1 cellular context compared by ENCODE assay signal in genomic region chr16:30893744-30894539, GRCh38.
TF ChIP-seq lines count a peak whose summit lies in the region.

BCL7C (minus strand) TSS chr16:30894077; CDS start chr16:30893944, 133 bp downstream.

TF ChIP-seq in HepG2, 621 proteins besides CTCF, POLR2A, EP300 and RAD21 (continued from another document and continues in another):
- peak; percentile 79 for TF ChIP-seq CBX1 (IDR thresholded peaks at IDR 0.05; ENCODE audit: low read depth)
- TF ChIP-seq, protein P1, sequence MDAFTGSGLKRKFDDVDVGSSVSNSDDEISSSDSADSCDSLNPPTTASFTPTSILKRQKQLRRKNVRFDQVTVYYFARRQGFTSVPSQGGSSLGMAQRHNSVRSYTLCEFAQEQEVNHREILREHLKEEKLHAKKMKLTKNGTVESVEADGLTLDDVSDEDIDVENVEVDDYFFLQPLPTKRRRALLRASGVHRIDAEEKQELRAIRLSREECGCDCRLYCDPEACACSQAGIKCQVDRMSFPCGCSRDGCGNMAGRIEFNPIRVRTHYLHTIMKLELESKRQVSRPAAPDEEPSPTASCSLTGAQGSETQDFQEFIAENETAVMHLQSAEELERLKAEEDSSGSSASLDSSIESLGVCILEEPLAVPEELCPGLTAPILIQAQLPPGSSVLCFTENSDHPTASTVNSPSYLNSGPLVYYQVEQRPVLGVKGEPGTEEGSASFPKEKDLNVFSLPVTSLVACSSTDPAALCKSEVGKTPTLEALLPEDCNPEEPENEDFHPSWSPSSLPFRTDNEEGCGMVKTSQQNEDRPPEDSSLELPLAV (CRISPR knock-in tag; conservative IDR thresholded peaks at IDR 0.05; ENCODE audit: low read depth), result no peak; the same call in 1 of the 2 replicates
- TF ChIP-seq MAFG (CRISPR knock-in tag; IDR thresholded peaks at IDR 0.05), result no peak
- TF ChIP-seq HOXA7 (CRISPR knock-in tag; IDR thresholded peaks at IDR 0.05), result no peak
- TF ChIP-seq RBFOX2 (IDR thresholded peaks at IDR 0.05; ENCODE audit: low read depth, low read length), result peak; percentile 76
- TF ChIP-seq ZFP36L1 (CRISPR knock-in tag; IDR thresholded peaks at IDR 0.05), result 0 out of 2 replicates have a peak, but pooled peaks have one; percentile 85
- TF ChIP-seq EZH2 (conservative IDR thresholded peaks at IDR 0.05; ENCODE audit: low read depth, low read length), result no peak
- peak; percentile 71; the same call in 1 of the 2 replicates for TF ChIP-seq KMT2B (CRISPR knock-in tag; IDR thresholded peaks at IDR 0.05)
- no peak; the same call in none of the 2 replicates for TF ChIP-seq ZNF782 (CRISPR knock-in tag; IDR thresholded peaks at IDR 0.05; ENCODE audit: borderline replicate concordance)
- TF ChIP-seq ZNF672 (CRISPR knock-in tag; IDR thresholded peaks at IDR 0.05), result peak; percentile 90; the same call in 1 of the 2 replicates
- no peak for TF ChIP-seq ZEB1 (IDR thresholded peaks at IDR 0.05; ENCODE audit: insufficient replicate concordance, low read depth)
- no peak for TF ChIP-seq HNRNPK (IDR thresholded peaks at IDR 0.05; ENCODE audit: low read depth, low read length, poor library complexity, severe bottlenecking)
- TF ChIP-seq KDM4B (CRISPR knock-in tag; IDR thresholded peaks at IDR 0.05), result peak; percentile 61; the same call in 1 of the 2 replicates
- peak; percentile 15; the same call in 1 of the 2 replicates for TF ChIP-seq IKZF5 (CRISPR knock-in tag; IDR thresholded peaks at IDR 0.05)
- peak; percentile 95 for TF ChIP-seq KDM2A (CRISPR knock-in tag; IDR thresholded peaks at IDR 0.05; ENCODE audit: borderline replicate concordance, low read depth)
- TF ChIP-seq ZNF558 (CRISPR knock-in tag; IDR thresholded peaks at IDR 0.05; ENCODE audit: borderline replicate concordance), result peak; percentile 98; the same call in 1 of the 2 replicates
- TF ChIP-seq, protein P2, sequence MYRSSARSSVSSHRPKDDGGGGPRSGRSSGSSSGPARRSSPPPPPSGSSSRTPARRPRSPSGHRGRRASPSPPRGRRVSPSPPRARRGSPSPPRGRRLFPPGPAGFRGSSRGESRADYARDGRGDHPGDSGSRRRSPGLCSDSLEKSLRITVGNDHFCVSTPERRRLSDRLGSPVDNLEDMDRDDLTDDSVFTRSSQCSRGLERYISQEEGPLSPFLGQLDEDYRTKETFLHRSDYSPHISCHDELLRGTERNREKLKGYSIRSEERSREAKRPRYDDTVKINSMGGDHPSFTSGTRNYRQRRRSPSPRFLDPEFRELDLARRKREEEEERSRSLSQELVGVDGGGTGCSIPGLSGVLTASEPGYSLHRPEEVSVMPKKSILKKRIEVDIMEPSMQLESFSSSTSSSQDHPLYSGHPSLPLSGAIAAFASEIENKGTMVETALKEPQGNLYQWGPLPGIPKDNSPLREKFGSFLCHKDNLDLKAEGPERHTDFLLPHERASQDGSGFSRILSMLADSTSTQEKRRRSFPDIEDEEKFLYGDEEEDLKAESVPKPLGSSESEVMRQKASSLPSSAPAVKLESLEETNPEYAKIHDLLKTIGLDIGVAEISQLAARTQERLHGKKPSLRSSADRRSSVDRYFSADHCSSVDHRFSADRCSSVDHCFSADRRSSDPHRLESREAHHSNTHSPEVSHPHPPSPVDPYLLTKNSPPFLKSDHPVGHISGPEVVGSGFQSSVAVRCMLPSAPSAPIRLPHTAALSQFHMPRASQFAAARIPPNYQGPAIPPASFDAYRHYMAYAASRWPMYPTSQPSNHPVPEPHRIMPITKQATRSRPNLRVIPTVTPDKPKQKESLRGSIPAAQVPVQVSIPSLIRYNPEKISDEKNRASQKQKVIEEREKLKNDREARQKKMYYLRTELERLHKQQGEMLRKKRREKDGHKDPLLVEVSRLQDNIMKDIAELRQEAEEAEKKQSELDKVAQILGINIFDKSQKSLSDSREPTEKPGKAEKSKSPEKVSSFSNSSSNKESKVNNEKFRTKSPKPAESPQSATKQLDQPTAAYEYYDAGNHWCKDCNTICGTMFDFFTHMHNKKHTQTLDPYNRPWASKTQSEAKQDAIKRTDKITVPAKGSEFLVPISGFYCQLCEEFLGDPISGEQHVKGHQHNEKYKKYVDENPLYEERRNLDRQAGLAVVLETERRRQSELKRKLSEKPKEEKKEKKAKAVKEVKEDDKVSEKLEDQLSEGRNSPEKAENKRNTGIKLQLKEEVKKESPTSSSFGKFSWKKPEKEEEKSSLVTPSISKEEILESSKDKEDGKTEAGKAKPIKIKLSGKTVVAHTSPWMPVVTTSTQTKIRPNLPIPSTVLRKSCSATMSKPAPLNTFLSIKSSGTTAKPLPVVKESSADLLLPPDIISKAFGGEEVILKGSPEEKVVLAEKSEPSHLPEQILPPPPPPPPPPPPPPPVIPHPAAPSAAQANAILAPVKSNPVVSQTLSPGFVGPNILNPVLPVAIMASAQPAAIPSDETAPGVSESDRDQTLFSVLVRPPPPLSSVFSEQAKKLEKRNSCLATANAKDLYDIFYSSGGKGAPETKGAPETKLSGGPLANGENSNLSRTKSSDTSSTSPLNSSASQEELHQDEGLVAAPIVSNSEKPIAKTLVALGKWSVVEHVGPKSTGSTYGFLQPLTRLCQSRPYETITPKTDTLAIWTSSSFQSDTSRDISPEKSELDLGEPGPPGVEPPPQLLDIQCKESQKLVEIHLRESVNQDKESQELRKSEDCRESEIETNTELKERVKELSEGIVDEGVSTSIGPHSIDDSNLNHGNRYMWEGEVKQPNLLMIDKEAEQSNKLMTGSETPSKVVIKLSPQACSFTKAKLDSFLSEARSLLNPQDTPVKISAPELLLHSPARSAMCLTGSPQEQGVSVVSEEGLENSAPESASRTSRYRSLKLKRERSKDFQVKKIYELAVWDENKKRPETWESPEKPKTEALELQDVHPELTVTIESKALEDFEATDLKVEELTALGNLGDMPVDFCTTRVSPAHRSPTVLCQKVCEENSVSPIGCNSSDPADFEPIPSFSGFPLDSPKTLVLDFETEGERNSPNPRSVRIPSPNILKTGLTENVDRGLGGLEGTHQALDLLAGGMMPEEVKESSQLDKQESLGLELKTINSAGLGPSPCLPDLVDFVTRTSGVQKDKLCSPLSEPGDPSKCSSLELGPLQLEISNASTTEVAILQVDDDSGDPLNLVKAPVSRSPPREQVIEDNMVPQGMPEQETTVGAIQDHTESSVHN (CRISPR knock-in tag; IDR thresholded peaks at IDR 0.05), result peak; percentile 82; the same call in 1 of the 2 replicates
- TF ChIP-seq NCOA5 (CRISPR knock-in tag; IDR thresholded peaks at IDR 0.05), result no peak
- TF ChIP-seq ZNF530 (CRISPR knock-in tag; IDR thresholded peaks at IDR 0.05; ENCODE audit: low read depth), result peak; percentile 94; the same call in 1 of the 2 replicates
- TF ChIP-seq JARID2 (CRISPR knock-in tag; IDR thresholded peaks at IDR 0.05; ENCODE audit: insufficient replicate concordance), result peak; percentile 97
- peak; percentile 95 for TF ChIP-seq NFE2L1 (CRISPR knock-in tag; IDR thresholded peaks at IDR 0.05; ENCODE audit: borderline replicate concordance)
- TF ChIP-seq SMYD3 (CRISPR knock-in tag; IDR thresholded peaks at IDR 0.05), result no peak
- peak; percentile 89; the same call in 1 of the 2 replicates for TF ChIP-seq ZNF34 (CRISPR knock-in tag; IDR thresholded peaks at IDR 0.05; ENCODE audit: borderline replicate concordance)
- TF ChIP-seq FOSL2 (CRISPR knock-in tag; IDR thresholded peaks at IDR 0.05), result peak; percentile 55
- peak; percentile 77; the same call in 1 of the 2 replicates for TF ChIP-seq IRF2 (CRISPR knock-in tag; IDR thresholded peaks at IDR 0.05)
- TF ChIP-seq MTA1 (CRISPR knock-in tag; IDR thresholded peaks at IDR 0.05; ENCODE audit: borderline replicate concordance), result peak; percentile 93
- TF ChIP-seq SNAPC5 (CRISPR knock-in tag; IDR thresholded peaks at IDR 0.05; ENCODE audit: borderline replicate concordance), result peak; percentile 21; the same call in 1 of the 2 replicates
- TF ChIP-seq ZNF121 (CRISPR knock-in tag; IDR thresholded peaks at IDR 0.05), result no peak
- TF ChIP-seq, protein P3, sequence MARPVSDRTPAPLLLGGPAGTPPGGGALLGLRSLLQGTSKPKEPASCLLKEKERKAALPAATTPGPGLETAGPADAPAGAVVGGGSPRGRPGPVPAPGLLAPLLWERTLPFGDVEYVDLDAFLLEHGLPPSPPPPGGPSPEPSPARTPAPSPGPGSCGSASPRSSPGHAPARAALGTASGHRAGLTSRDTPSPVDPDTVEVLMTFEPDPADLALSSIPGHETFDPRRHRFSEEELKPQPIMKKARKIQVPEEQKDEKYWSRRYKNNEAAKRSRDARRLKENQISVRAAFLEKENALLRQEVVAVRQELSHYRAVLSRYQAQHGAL (CRISPR knock-in tag; IDR thresholded peaks at IDR 0.05; ENCODE audit: not compliant biosample characterization), result no peak
- no peak for TF ChIP-seq THYN1 (CRISPR knock-in tag; IDR thresholded peaks at IDR 0.05; ENCODE audit: borderline replicate concordance, low read depth)
- TF ChIP-seq, protein P4, sequence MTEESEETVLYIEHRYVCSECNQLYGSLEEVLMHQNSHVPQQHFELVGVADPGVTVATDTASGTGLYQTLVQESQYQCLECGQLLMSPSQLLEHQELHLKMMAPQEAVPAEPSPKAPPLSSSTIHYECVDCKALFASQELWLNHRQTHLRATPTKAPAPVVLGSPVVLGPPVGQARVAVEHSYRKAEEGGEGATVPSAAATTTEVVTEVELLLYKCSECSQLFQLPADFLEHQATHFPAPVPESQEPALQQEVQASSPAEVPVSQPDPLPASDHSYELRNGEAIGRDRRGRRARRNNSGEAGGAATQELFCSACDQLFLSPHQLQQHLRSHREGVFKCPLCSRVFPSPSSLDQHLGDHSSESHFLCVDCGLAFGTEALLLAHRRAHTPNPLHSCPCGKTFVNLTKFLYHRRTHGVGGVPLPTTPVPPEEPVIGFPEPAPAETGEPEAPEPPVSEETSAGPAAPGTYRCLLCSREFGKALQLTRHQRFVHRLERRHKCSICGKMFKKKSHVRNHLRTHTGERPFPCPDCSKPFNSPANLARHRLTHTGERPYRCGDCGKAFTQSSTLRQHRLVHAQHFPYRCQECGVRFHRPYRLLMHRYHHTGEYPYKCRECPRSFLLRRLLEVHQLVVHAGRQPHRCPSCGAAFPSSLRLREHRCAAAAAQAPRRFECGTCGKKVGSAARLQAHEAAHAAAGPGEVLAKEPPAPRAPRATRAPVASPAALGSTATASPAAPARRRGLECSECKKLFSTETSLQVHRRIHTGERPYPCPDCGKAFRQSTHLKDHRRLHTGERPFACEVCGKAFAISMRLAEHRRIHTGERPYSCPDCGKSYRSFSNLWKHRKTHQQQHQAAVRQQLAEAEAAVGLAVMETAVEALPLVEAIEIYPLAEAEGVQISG (CRISPR knock-in tag; IDR thresholded peaks at IDR 0.05), result peak; percentile 95
- TF ChIP-seq, protein P5, sequence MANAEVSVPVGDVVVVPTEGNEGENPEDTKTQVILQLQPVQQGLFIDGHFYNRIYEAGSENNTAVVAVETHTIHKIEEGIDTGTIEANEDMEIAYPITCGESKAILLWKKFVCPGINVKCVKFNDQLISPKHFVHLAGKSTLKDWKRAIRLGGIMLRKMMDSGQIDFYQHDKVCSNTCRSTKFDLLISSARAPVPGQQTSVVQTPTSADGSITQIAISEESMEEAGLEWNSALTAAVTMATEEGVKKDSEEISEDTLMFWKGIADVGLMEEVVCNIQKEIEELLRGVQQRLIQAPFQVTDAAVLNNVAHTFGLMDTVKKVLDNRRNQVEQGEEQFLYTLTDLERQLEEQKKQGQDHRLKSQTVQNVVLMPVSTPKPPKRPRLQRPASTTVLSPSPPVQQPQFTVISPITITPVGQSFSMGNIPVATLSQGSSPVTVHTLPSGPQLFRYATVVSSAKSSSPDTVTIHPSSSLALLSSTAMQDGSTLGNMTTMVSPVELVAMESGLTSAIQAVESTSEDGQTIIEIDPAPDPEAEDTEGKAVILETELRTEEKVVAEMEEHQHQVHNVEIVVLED (CRISPR knock-in tag; IDR thresholded peaks at IDR 0.05; ENCODE audit: borderline replicate concordance), result peak; percentile 73; the same call in 1 of the 2 replicates
- TF ChIP-seq FOXO1 (CRISPR knock-in tag; IDR thresholded peaks at IDR 0.05), result peak; percentile 87
- peak; percentile 50; the same call in 1 of the 2 replicates for TF ChIP-seq MLX (CRISPR knock-in tag; IDR thresholded peaks at IDR 0.05)
- peak; percentile 93 for TF ChIP-seq MEIS2 (CRISPR knock-in tag; IDR thresholded peaks at IDR 0.05)
- TF ChIP-seq ZNF317 (CRISPR knock-in tag; IDR thresholded peaks at IDR 0.05), result 0 out of 2 replicates have a peak, but pooled peaks have one; percentile 18
- TF ChIP-seq HNRNPL (IDR thresholded peaks at IDR 0.05; ENCODE audit: low read depth, low read length), result no peak
- TF ChIP-seq CC2D1A (CRISPR knock-in tag; IDR thresholded peaks at IDR 0.05), result 0 out of 2 replicates have a peak, but pooled peaks have one; percentile 73
- peak; percentile 83; the same call in 1 of the 2 replicates for TF ChIP-seq ZNF367 (CRISPR knock-in tag; IDR thresholded peaks at IDR 0.05; ENCODE audit: borderline replicate concordance)
- TF ChIP-seq ATF6 (CRISPR knock-in tag; conservative IDR thresholded peaks at IDR 0.05), result 0 out of 2 replicates have a peak, but pooled peaks have one; percentile 67
